ENCODE assay signal across 13 cellular contexts in genomic region chr6:45920819-45921511, GRCh38.
DNase-seq lines count a peak whose midpoint lies in the region; ATAC-seq lines count a peak whose summit lies in the region.
"Had no signal": no experiment of that assay in that cellular context is flagged by ENCODE, and none has a peak within 500 bp of the region (broad histone marks: within the 10 kb centered on the region; RNA-seq: fewer than 3 reads in every experiment).

No MANE protein-coding gene starts in this region.

- peak overlapping the region; percentile 85 for H3K27ac Mint-ChIP-seq in T-helper 2 cell treated with Interferon-gamma antibody and Interleukin-4, amounts not matched to agents 5 μg/mL and 100 μg/mL, for 36 hours

- peaks cover 41% of the 10 kb centered on the region for H3K4me1 Mint-ChIP-seq in T-helper 2 cell treated with Interferon-gamma antibody and Interleukin-4, amounts not matched to agents 5 μg/mL and 100 μg/mL, for 36 hours (ENCODE audit: low read depth)

- peak overlapping the region; percentile 30 for H3K4me3 Mint-ChIP-seq in T-helper 2 cell treated with Interferon-gamma antibody and Interleukin-4, amounts not matched to agents 5 μg/mL and 100 μg/mL, for 36 hours

- ATAC-seq in GM18502 (IDR thresholded peaks at IDR 0.05; ENCODE audit: poor library complexity, unreplicated experiment) = peak; percentile 61
- ATAC-seq in GM19372 (IDR thresholded peaks at IDR 0.05; ENCODE audit: low read depth, unreplicated experiment) = peak; percentile 56
- ATAC-seq in HG02943 (IDR thresholded peaks at IDR 0.05; ENCODE audit: low read depth, unreplicated experiment) = peak; percentile 56

- no peaks in the 10 kb centered on the region for H3K27me3 Mint-ChIP-seq in T-helper 2 cell treated with Interferon-gamma antibody and Interleukin-4, amounts not matched to agents 5 μg/mL and 100 μg/mL, for 36 hours (ENCODE audit: low read depth)

- H3K9me3 Mint-ChIP-seq in T-helper 2 cell treated with Interferon-gamma antibody and Interleukin-4, amounts not matched to agents 5 μg/mL and 100 μg/mL, for 36 hours = no peaks in the 10 kb centered on the region

- H3K36me3 Mint-ChIP-seq in T-helper 2 cell treated with Interferon-gamma antibody and Interleukin-4, amounts not matched to agents 5 μg/mL and 100 μg/mL, for 36 hours (ENCODE audit: low read depth) = no peaks in the 10 kb centered on the region

- peak; percentile 50 for DNase-seq in T-helper 2 cell treated with Interferon-gamma antibody and Interleukin-4, amounts not matched to agents 5 μg/mL and 100 μg/mL, for 36 hours (ENCODE audit: low spot score)
- DNase-seq in hepatic stellate cell (ENCODE audit: low spot score) = no peak
- no peak for DNase-seq in NCI-H82 treated with DMSO at 0.1 percent for 48 hours (lab: John Stamatoyannopoulos, UW; ENCODE audit: unreplicated experiment)
- DNase-seq in activated effector memory CD4-positive, alpha-beta T cell treated with anti-CD3 and anti-CD28 coated beads, Interleukin-2, amount 50 U/mL, for 16 hours = no peak
- DNase-seq in NOMO-1 (lab: John Stamatoyannopoulos, UW; ENCODE audit: unreplicated experiment in 2 of 2) = no peak
- DNase-seq: activated effector memory CD4-positive, alpha-beta T cell treated with Interleukin-2 at 50 U/mL for 16 hours; DMS53; effector CD4-positive, alpha-beta T cell; NCI-H2029; stimulated activated CD4-positive, alpha-beta T cell treated with anti-CD3 and anti-CD28 coated beads, Interleukin-4, amount 100 ng/mL, for 4 hours had no signal
